Comparison of ENCODE assay signal across 22 cellular contexts in genomic region chr11:69249086-69249640, GRCh38. TPM values are rescaled to one million over a fixed set of nuclear protein-coding genes. Genes with fewer than 3 reads are reported as not detected.
DNase-seq lines count a peak whose midpoint lies in the region; ATAC-seq and TF ChIP-seq lines count a peak whose summit lies in the region.
"Had no signal": no experiment of that assay in that cellular context is flagged by ENCODE, and none has a peak within 500 bp of the region (broad histone marks: within the 10 kb centered on the region; RNA-seq: fewer than 3 reads in every experiment).

No MANE protein-coding gene starts in this region.

- H3K14ac ChIP-seq in IMR-90 (replicated peaks; ENCODE audit: low read depth, low read length) = no peak overlapping the region

- peaks cover 15% of the 10 kb centered on the region for H3K9me3 Mint-ChIP-seq in endodermal cell
- peaks cover 8% of the 10 kb centered on the region for H3K9me3 Mint-ChIP-seq in activated CD8-positive, alpha-beta T cell treated with anti-CD3 and anti-CD28 coated beads for 36 hours

- H3K9me3 ChIP-seq in IMR-90 (ENCODE audit: control insufficient read depth, insufficient read depth, low read length) = peaks cover 13% of the 10 kb centered on the region
- H3K9me3 ChIP-seq in endodermal cell (ENCODE audit: control insufficient read depth, low read length) = peaks cover 11% of the 10 kb centered on the region
- peaks cover 0 to 14% (median 11%) of the 10 kb centered on the region in 3 donors for H3K9me3 ChIP-seq in tibial artery
- H3K9me3 ChIP-seq: SK-N-SH had no signal

- H3K4ac ChIP-seq in IMR-90 (ENCODE audit: low read depth, low read length) = no peak overlapping the region

- H3K23ac ChIP-seq in IMR-90 (ENCODE audit: low read depth, low read length) = peak overlapping the region; percentile 20; the same call in 1 of the 2 replicates

- no peaks in the 10 kb centered on the region for H3K36me3 Mint-ChIP-seq in endodermal cell (ENCODE audit: low read depth)
- H3K36me3 Mint-ChIP-seq in activated CD8-positive, alpha-beta T cell treated with anti-CD3 and anti-CD28 coated beads for 36 hours (ENCODE audit: low read depth) = no peaks in the 10 kb centered on the region
- H3K36me3 Mint-ChIP-seq: CD14-positive monocyte had no signal

- peaks cover 51% of the 10 kb centered on the region for H3K27me3 Mint-ChIP-seq in endodermal cell (ENCODE audit: insufficient read depth)
- peaks cover 6% of the 10 kb centered on the region for H3K27me3 Mint-ChIP-seq in activated CD8-positive, alpha-beta T cell treated with anti-CD3 and anti-CD28 coated beads for 36 hours

- H3K9me1 ChIP-seq in IMR-90 (ENCODE audit: insufficient read depth, low read length) = no peaks in the 10 kb centered on the region; the same call in 1 of the 2 replicates

- no peak overlapping the region for H3K4me3 Mint-ChIP-seq in endodermal cell
- H3K4me3 Mint-ChIP-seq in activated CD8-positive, alpha-beta T cell treated with anti-CD3 and anti-CD28 coated beads for 36 hours = no peak overlapping the region

- CTCF ChIA-PET in IMR-90 (lab: Yijun Ruan, JAX) = interaction anchor here (0.7 kb wide), 1 partner anchor 118 kb away, joined by 3 read pairs; no protein-coding TSS in a partner anchor
- CTCF ChIA-PET in activated CD8-positive, alpha-beta T cell treated with anti-CD3 and anti-CD28 coated beads for 36 hours (lab: Charles Lee) = no interaction called here

- DNase-seq in IMR-90 (no peak), endodermal cell (peak; percentile 21), mesenteric fat pad (ENCODE audit: low spot score) (peak; percentile 55), tibial artery (peak; percentile 5 to 10), DMS79 treated with DMSO at 0.1 percent for 48 hours (lab: John Stamatoyannopoulos, UW) (no peak)
- DNase-seq in activated CD8-positive, alpha-beta T cell treated with anti-CD3 and anti-CD28 coated beads for 36 hours = no peak
- no peak for DNase-seq in effector CD4-positive, alpha-beta T cell
- DNase-seq: ACHN, AML-193, DMS 273 treated with DMSO at 0.1 percent for 48 hours, GDM1, GOT3, MV-4-11, NCI-H1417, NCI-H1930, NCI-H524, NCI-H82, SHP77 treated with DMSO at 0.1 percent for 48 hours, SK-N-SH had no signal

- peak; percentile 60 for ATAC-seq in IMR-90 (ENCODE audit: low read depth)
- ATAC-seq in activated CD8-positive, alpha-beta T cell treated with anti-CD3 and anti-CD28 coated beads for 36 hours = no peak
- ATAC-seq in GM18498 (IDR thresholded peaks at IDR 0.05; ENCODE audit: unreplicated experiment) = no peak

- POLR2A ChIA-PET in IMR-90 (lab: Charles Lee; ENCODE audit: unreplicated experiment) = no interaction called here
- POLR2A ChIA-PET in activated CD8-positive, alpha-beta T cell treated with anti-CD3 and anti-CD28 coated beads for 36 hours (lab: Charles Lee) = no interaction called here

- no peak overlapping the region for H2BK20ac ChIP-seq in IMR-90 (ENCODE audit: low read depth, low read length)

- no peak overlapping the region for H3K18ac ChIP-seq in IMR-90 (ENCODE audit: low read depth, low read length)

- BruUV-seq in IMR-90 (replicated peaks; lab: Mats Ljungman, UMichigan) = no TSS peak

- peaks cover 7% of the 10 kb centered on the region for H3K4me1 ChIP-seq in IMR-90 (ENCODE audit: control insufficient read depth, insufficient read depth, low read length)
- H3K4me1 ChIP-seq in endodermal cell (ENCODE audit: control insufficient read depth, insufficient read depth, low read length) = peaks cover 3% of the 10 kb centered on the region
- H3K4me1 ChIP-seq in tibial artery = no peaks in the 10 kb centered on the region

- peaks cover 12% of the 10 kb centered on the region for H3K4me1 Mint-ChIP-seq in endodermal cell
- H3K4me1 Mint-ChIP-seq in activated CD8-positive, alpha-beta T cell treated with anti-CD3 and anti-CD28 coated beads for 36 hours (ENCODE audit: low read depth) = no peaks in the 10 kb centered on the region
- H3K4me1 Mint-ChIP-seq: CD14-positive monocyte had no signal

- H3K27me3 ChIP-seq in IMR-90 (ENCODE audit: control insufficient read depth, insufficient read depth, low read length) = peaks cover 6% of the 10 kb centered on the region
- H3K27me3 ChIP-seq in endodermal cell (ENCODE audit: control insufficient read depth, insufficient read depth, low read length, poor library complexity, severe bottlenecking) = peaks cover 6% of the 10 kb centered on the region
- H3K27me3 ChIP-seq in tibial artery = peaks cover 0 to 19% of the 10 kb centered on the region in 2 donors

- no peak for TF ChIP-seq POLR2A in IMR-90 (IDR thresholded peaks at IDR 0.05; ENCODE audit: low read depth, low read length)

- H2BK5ac ChIP-seq in IMR-90 (ENCODE audit: low read depth, low read length, poor library complexity, severe bottlenecking) = no peak overlapping the region

- no peaks in the 10 kb centered on the region for H3K36me3 ChIP-seq in IMR-90 (ENCODE audit: control insufficient read depth, insufficient read depth, low read length)
- no peaks in the 10 kb centered on the region for H3K36me3 ChIP-seq in endodermal cell (ENCODE audit: control insufficient read depth, insufficient read depth, low read length)
- H3K36me3 ChIP-seq in tibial artery = no peaks in the 10 kb centered on the region

- H3K9ac ChIP-seq in IMR-90 (ENCODE audit: low read depth, low read length) = no peak overlapping the region
- H3K9ac ChIP-seq in endodermal cell (ENCODE audit: extremely low read depth, low read length, poor library complexity, severe bottlenecking) = no peak overlapping the region
- H3K9ac ChIP-seq: KMS-11, SK-N-SH had no signal

- no peaks in the 10 kb centered on the region for H4K20me1 ChIP-seq in IMR-90 (ENCODE audit: insufficient read depth, low read length)

- TF ChIP-seq CTCF in IMR-90 (conservative IDR thresholded peaks at IDR 0.05; ENCODE audit: low read depth, low read length) (no peak), endodermal cell (conservative IDR thresholded peaks at IDR 0.05) (no peak), tibial artery (IDR thresholded peaks at IDR 0.05) (no peak)
- TF ChIP-seq CTCF in activated CD8-positive, alpha-beta T cell treated with anti-CD3 and anti-CD28 coated beads for 36 hours (IDR thresholded peaks at IDR 0.05) = no peak

- no peak overlapping the region for H3K4me2 ChIP-seq in IMR-90 (ENCODE audit: low read depth, low read length)
- H3K4me2 ChIP-seq: KMS-11, SK-N-SH had no signal

- in situ Hi-C loops in IMR-90 (cut with MboI; ENCODE audit: low sequenced_read_pairs) = no loop called here

- no peak overlapping the region for H2BK120ac ChIP-seq in IMR-90 (ENCODE audit: low read depth, low read length)

- TF ChIP-seq RAD21 in IMR-90 (IDR thresholded peaks at IDR 0.05; ENCODE audit: low read length) = no peak

- H4K8ac ChIP-seq in IMR-90 (ENCODE audit: low read depth in 2 of 2, low read length in 2 of 2) = no peak overlapping the region

- intact Hi-C loops in IMR-90 (cut with micrococcal nuclease) = no loop called here
- intact Hi-C loops in tibial artery (cut with DNase I; ENCODE audit: low total_unique reads) = no loop called here
- intact Hi-C loops in activated CD8-positive, alpha-beta T cell treated with anti-CD3 and anti-CD28 coated beads for 36 hours (cut with micrococcal nuclease) = no loop called here

- peak overlapping the region; percentile 36 for H3K27ac Mint-ChIP-seq in endodermal cell
- H3K27ac Mint-ChIP-seq in activated CD8-positive, alpha-beta T cell treated with anti-CD3 and anti-CD28 coated beads for 36 hours = no peak overlapping the region
- H3K27ac Mint-ChIP-seq: CD14-positive monocyte had no signal

- no peak overlapping the region for H3K56ac ChIP-seq in IMR-90 (ENCODE audit: extremely low read depth, insufficient read depth, low read length)

- H3K4me3 ChIP-seq in IMR-90 (ENCODE audit: insufficient read depth, low read depth, low read length) (no peak overlapping the region), endodermal cell (ENCODE audit: low read length) (no peak overlapping the region), tibial artery (no peak overlapping the region)

- 70% methylated on average over 2 of the region's 11 CpGs; no CpG with 5 or more reads in 1 of the 2 experiments for WGBS in IMR-90 (ENCODE audit: extremely low coverage in 2 of 2, insufficient read length in 1 of 2), 2 experiments
- WGBS in endodermal cell (ENCODE audit: insufficient coverage in 1 of 2, insufficient read length in 1 of 2), 2 experiments = 85 to 88% methylated on average over 10 to 11 of the region's 11 CpGs

- H2AK5ac ChIP-seq in IMR-90 (ENCODE audit: low read depth, low read length) = no peak overlapping the region

- H2AFZ ChIP-seq in IMR-90 (replicated peaks; ENCODE audit: low read length, poor library complexity) = peak overlapping the region; percentile 70

- H4K91ac ChIP-seq in IMR-90 (ENCODE audit: insufficient read depth, low read depth, low read length) = no peak overlapping the region

- H4K5ac ChIP-seq in IMR-90 (ENCODE audit: low read depth, low read length) = no peak overlapping the region

- no peak overlapping the region for H2AK9ac ChIP-seq in IMR-90 (replicated peaks; ENCODE audit: low read depth, low read length, poor library complexity)

- H2BK15ac ChIP-seq in IMR-90 (ENCODE audit: low read depth, low read length) = no peak overlapping the region

- no peak overlapping the region for H3K27ac ChIP-seq in IMR-90 (ENCODE audit: insufficient read depth, low read length)
- no peak overlapping the region for H3K27ac ChIP-seq in endodermal cell (ENCODE audit: low read depth, low read length)
- H3K27ac ChIP-seq in tibial artery = no peak overlapping the region
- H3K27ac ChIP-seq: KMS-11 had no signal

- no peaks in the 10 kb centered on the region for H3K79me1 ChIP-seq in IMR-90 (ENCODE audit: low read depth in 1 of 2, low read length in 2 of 2)

- dilution Hi-C loops in IMR-90 (cut with HindIII; ENCODE audit: low sequenced_read_pairs, unreplicated experiment) = no loop called here

TF ChIP-seq in IMR-90, 13 proteins besides CTCF, POLR2A, EP300 and RAD21 (continues in another document):
- no peak for TF ChIP-seq ELK1 (IDR thresholded peaks at IDR 0.05; ENCODE audit: borderline replicate concordance, low read depth, low read length)
- no peak for TF ChIP-seq MAFK (IDR thresholded peaks at IDR 0.05; ENCODE audit: low read depth, low read length)

RNA-seq across cellular contexts. Expression of gene MYEOV, which starts 44.8 kb away (rescaled TPM):
- 6.1 and 6.8 TPM in 2 replicates for total RNA-seq in IMR-90 (2012; rRNA removed)
- polyA plus RNA-seq in IMR-90 (2012; rRNA removed) = 5.8 and 12.5 TPM in 2 replicates
- 3.3 and 5.6 TPM in 2 replicates for polyA plus RNA-seq in IMR-90 (2012; cell fraction: cytosol; rRNA removed)
- polyA plus RNA-seq in IMR-90 (2012; cell fraction: nucleus; rRNA removed; ENCODE audit: low replicate concordance) = 7.1 and 13.0 TPM in 2 replicates
- not detected for total RNA-seq in endodermal cell
- 0.43 TPM for polyA plus RNA-seq in endodermal cell (2013, experiment 1 of 2)
- polyA plus RNA-seq in endodermal cell (2013, experiment 2 of 2) = not detected
- 31.4 TPM for total RNA-seq in mesenteric fat pad
- not detected for total RNA-seq in activated CD8-positive, alpha-beta T cell treated with anti-CD3 and anti-CD28 coated beads for 36 hours
- polyA plus RNA-seq: CD14-positive monocyte had no signal

Comparison
In these comparisons a context has a peak if more than half of its experiments do, and no peak if none do; other contexts are left out.
1. DNase-seq: peak in endodermal cell (single experiment), mesenteric fat pad (single experiment) and tibial artery (2 of 2); none in IMR-90 (single experiment), DMS79 treated with DMSO at 0.1 percent for 48 hours (single experiment), activated CD8-positive, alpha-beta T cell treated with anti-CD3 and anti-CD28 coated beads for 36 hours (single experiment) and effector CD4-positive, alpha-beta T cell (single experiment).